ENCODE assay signal across 1 cellular context in the genomic region with DNA sequence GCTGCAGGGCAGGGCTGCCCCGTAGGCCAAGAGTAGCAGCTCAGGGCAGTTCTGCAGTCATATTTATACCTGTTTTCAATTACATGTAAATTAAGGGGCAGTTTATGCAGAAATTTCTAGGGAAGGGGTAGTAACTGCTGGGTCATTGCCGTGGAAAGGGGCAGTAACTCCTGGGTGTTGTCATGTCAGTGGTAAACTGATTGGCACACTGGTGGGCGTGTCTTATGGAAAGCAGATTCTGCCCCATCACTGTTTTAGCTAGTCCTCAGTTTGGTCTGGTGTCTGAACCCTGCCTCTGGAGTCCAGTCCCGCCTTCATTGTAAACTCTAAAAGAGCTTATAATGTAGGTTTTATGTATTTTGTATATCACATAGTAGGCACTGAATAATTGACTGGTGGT.
TF ChIP-seq lines count a peak whose summit lies in the region.

No MANE protein-coding gene starts in this region.

TF ChIP-seq in K562, 482 proteins besides CTCF, POLR2A, EP300 and RAD21 (continued from another document):
- TF ChIP-seq, protein P1, sequence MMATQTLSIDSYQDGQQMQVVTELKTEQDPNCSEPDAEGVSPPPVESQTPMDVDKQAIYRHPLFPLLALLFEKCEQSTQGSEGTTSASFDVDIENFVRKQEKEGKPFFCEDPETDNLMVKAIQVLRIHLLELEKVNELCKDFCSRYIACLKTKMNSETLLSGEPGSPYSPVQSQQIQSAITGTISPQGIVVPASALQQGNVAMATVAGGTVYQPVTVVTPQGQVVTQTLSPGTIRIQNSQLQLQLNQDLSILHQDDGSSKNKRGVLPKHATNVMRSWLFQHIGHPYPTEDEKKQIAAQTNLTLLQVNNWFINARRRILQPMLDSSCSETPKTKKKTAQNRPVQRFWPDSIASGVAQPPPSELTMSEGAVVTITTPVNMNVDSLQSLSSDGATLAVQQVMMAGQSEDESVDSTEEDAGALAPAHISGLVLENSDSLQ (IDR thresholded peaks at IDR 0.05): peak; percentile 79
